ENCODE assay signal across 30 cellular contexts in the genomic region with DNA sequence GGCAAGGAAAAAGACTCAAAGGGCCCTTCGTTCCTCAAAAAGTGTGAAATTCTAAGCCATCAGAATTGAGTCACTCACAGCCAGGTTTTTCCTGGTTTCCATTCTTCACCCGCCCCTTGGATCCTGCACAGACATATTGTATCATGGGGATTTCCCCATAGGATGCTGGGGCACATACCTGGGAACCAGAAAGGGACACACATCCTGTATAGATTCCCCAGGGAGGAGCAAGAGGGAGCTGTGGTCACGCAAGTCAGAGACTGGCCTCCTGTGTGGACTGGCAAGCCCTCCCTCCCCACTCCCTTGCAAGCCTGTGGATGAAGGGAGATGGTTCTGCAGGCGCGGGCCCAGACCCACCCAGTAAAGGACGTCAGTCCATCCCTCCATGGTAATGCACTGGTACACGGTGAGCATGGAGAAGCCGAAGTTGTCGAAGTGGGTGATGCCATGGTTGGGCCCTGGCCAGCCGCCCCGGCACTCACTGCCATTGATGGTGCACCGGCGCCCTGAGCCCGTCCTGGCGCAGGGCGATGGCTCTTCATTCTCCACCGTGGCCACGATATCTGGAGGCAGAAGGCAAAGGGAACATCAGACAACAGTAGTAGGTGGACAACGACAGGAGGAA. TPM values are rescaled to one million over a fixed set of nuclear protein-coding genes. Genes with fewer than 3 reads are reported as not detected.
DNase-seq lines count a peak whose midpoint lies in the region; ATAC-seq and TF ChIP-seq lines count a peak whose summit lies in the region.
"Had no signal": no experiment of that assay in that cellular context is flagged by ENCODE, and none has a peak within 500 bp of the region (broad histone marks: within the 10 kb centered on the region; RNA-seq: fewer than 3 reads in every experiment).

No MANE protein-coding gene starts in this region.

- H3K9ac ChIP-seq in PC-3 (ENCODE audit: low read length) = no peak overlapping the region

- H3K9me3 Mint-ChIP-seq in nephron progenitor cell = no peaks in the 10 kb centered on the region
- no peaks in the 10 kb centered on the region for H3K9me3 Mint-ChIP-seq in activated T-cell treated with anti-CD3 and anti-CD28 coated beads, Interleukin-2, amount 50 U/mL, for 24 hours
- H3K9me3 Mint-ChIP-seq: activated CD4-positive, alpha-beta memory T cell treated with anti-CD3 and anti-CD28 coated beads for 36 hours; activated naive CD4-positive, alpha-beta T cell treated with anti-CD3 and anti-CD28 coated beads for 36 hours; CD8-positive, alpha-beta memory T cell had no signal

- no peaks in the 10 kb centered on the region for H3K9me3 ChIP-seq in PC-3 (ENCODE audit: low read length)
- H3K9me3 ChIP-seq: adrenal gland, BE2C, left ventricle myocardium inferior, prostate gland, tibial artery had no signal

- H3K27ac Mint-ChIP-seq in nephron progenitor cell = peak overlapping the region; percentile 79
- H3K27ac Mint-ChIP-seq in activated T-cell treated with anti-CD3 and anti-CD28 coated beads, Interleukin-2, amount 50 U/mL, for 24 hours = no peak overlapping the region
- H3K27ac Mint-ChIP-seq: activated CD4-positive, alpha-beta memory T cell treated with anti-CD3 and anti-CD28 coated beads for 36 hours; activated naive CD4-positive, alpha-beta T cell treated with anti-CD3 and anti-CD28 coated beads for 36 hours; CD8-positive, alpha-beta memory T cell had no signal

- H3K36me3 Mint-ChIP-seq in nephron progenitor cell (ENCODE audit: low read depth) = no peaks in the 10 kb centered on the region
- H3K36me3 Mint-ChIP-seq in activated T-cell treated with anti-CD3 and anti-CD28 coated beads, Interleukin-2, amount 50 U/mL, for 24 hours (ENCODE audit: low read depth) = no peaks in the 10 kb centered on the region
- H3K36me3 Mint-ChIP-seq: activated CD4-positive, alpha-beta memory T cell treated with anti-CD3 and anti-CD28 coated beads for 36 hours; CD8-positive, alpha-beta memory T cell had no signal

- intact Hi-C loops in PC-3 (cut with micrococcal nuclease) = loop anchor here (5.0 kb wide), 1 partner anchor 273 kb away; no protein-coding TSS in a partner anchor

- peak; percentile 50 for TF ChIP-seq CTCF in PC-3 (conservative IDR thresholded peaks at IDR 0.05; ENCODE audit: low read depth, low read length)
- peak; percentile 9 for TF ChIP-seq CTCF in epithelial cell of esophagus (IDR thresholded peaks at IDR 0.05; ENCODE audit: insufficient read depth, low read depth, low read length, missing control alignments)
- TF ChIP-seq CTCF in nephron progenitor cell (IDR thresholded peaks at IDR 0.05) = no peak

- DNase-seq in Daoy (ENCODE audit: low read depth) (peak; percentile 38), PC-3 (peak; percentile 71), epithelial cell of esophagus (ENCODE audit: low read depth) (peak; percentile 83), nephron progenitor cell (no peak), GF-D8 (lab: John Stamatoyannopoulos, UW) (no peak), NCI-H1694 treated with DMSO at 0.1 percent for 48 hours (lab: John Stamatoyannopoulos, UW) (no peak)
- DNase-seq in activated T-cell treated with anti-CD3 and anti-CD28 coated beads, Interleukin-2, amount 50 U/mL, for 24 hours = no peak
- DNase-seq: ACHN; activated CD4-positive, alpha-beta memory T cell treated with anti-CD3 and anti-CD28 coated beads for 36 hours; activated CD4-positive, CD25-positive, alpha-beta regulatory T cell treated with anti-CD3 and anti-CD28 coated beads, Interleukin-2, amount 50 U/mL, for 72 hours; activated CD8-positive, alpha-beta memory T cell treated with anti-CD3 and anti-CD28 coated beads, Interleukin-2, amount 50 U/mL, for 4 hours; activated naive CD4-positive, alpha-beta T cell treated with anti-CD3 and anti-CD28 coated beads for 36 hours; adrenal gland; BE2C; CD8-positive, alpha-beta memory T cell; DMS 273 treated with DMSO at 0.1 percent for 48 hours; effector CD4-positive, alpha-beta T cell; HCEC 1CT; left ventricle myocardium inferior; NCI-H1436 treated with DMSO at 0.1 percent for 48 hours; NCI-H2107; NCI-H446 treated with DMSO at 0.1 percent for 48 hours; stimulated activated CD4-positive, alpha-beta T cell treated with anti-CD3 and anti-CD28 coated beads, Interleukin-4, amount 100 ng/mL, for 24 hours; tibial artery had no signal

- no peaks in the 10 kb centered on the region for H3K79me2 ChIP-seq in PC-3 (ENCODE audit: low read length)

- no peak overlapping the region for H3K4me3 ChIP-seq in PC-3 (ENCODE audit: low read length)
- no peak overlapping the region for H3K4me3 ChIP-seq in epithelial cell of esophagus (ENCODE audit: low read length)
- H3K4me3 ChIP-seq: adrenal gland, left ventricle myocardium inferior, prostate gland, tibial artery had no signal

- BruUV-seq in PC-3 (replicated peaks; lab: Mats Ljungman, UMichigan) = no TSS peak

- CTCF ChIA-PET in PC-3 (lab: Charles Lee) = no interaction called here

- peaks cover 31% of the 10 kb centered on the region for H3K27me3 ChIP-seq in PC-3 (ENCODE audit: low read length)
- H3K27me3 ChIP-seq: adrenal gland, BE2C had no signal

- ATAC-seq in PC-3 (peak; percentile 29), GM19328 (IDR thresholded peaks at IDR 0.05; ENCODE audit: unreplicated experiment) (no peak)
- ATAC-seq: sciatic nerve had no signal

- peaks cover 13% of the 10 kb centered on the region for H3K27me3 Mint-ChIP-seq in nephron progenitor cell (ENCODE audit: low read depth, poor library complexity)
- H3K27me3 Mint-ChIP-seq in activated T-cell treated with anti-CD3 and anti-CD28 coated beads, Interleukin-2, amount 50 U/mL, for 24 hours = peaks cover 12% of the 10 kb centered on the region

- H3K36me3 ChIP-seq in PC-3 (ENCODE audit: low read depth, low read length) = no peaks in the 10 kb centered on the region
- H3K36me3 ChIP-seq: adrenal gland, BE2C, left ventricle myocardium inferior, prostate gland, tibial artery had no signal

- H4K20me1 ChIP-seq in PC-3 (ENCODE audit: low read length) = no peaks in the 10 kb centered on the region

- no peak overlapping the region for H3K4me3 Mint-ChIP-seq in nephron progenitor cell
- no peak overlapping the region for H3K4me3 Mint-ChIP-seq in activated T-cell treated with anti-CD3 and anti-CD28 coated beads, Interleukin-2, amount 50 U/mL, for 24 hours
- H3K4me3 Mint-ChIP-seq: activated CD4-positive, alpha-beta memory T cell treated with anti-CD3 and anti-CD28 coated beads for 36 hours; activated naive CD4-positive, alpha-beta T cell treated with anti-CD3 and anti-CD28 coated beads for 36 hours; CD8-positive, alpha-beta memory T cell had no signal

- peaks cover 12% of the 10 kb centered on the region for H3K4me1 ChIP-seq in PC-3 (ENCODE audit: insufficient read depth, low read length)
- H3K4me1 ChIP-seq: adrenal gland, BE2C, left ventricle myocardium inferior, prostate gland, tibial artery had no signal

- peaks cover 26% of the 10 kb centered on the region for H3K4me1 Mint-ChIP-seq in nephron progenitor cell
- H3K4me1 Mint-ChIP-seq in activated T-cell treated with anti-CD3 and anti-CD28 coated beads, Interleukin-2, amount 50 U/mL, for 24 hours (ENCODE audit: low read depth) = no peaks in the 10 kb centered on the region
- H3K4me1 Mint-ChIP-seq: CD8-positive, alpha-beta memory T cell had no signal

- H2AFZ ChIP-seq in PC-3 (ENCODE audit: low read length) = no peak overlapping the region

- no peaks in the 10 kb centered on the region for H3K9me2 ChIP-seq in PC-3 (replicated peaks; ENCODE audit: low read length)

- no peaks in the 10 kb centered on the region for H3F3A ChIP-seq in PC-3 (ENCODE audit: low read length, unreplicated experiment)

- H3K4me2 ChIP-seq in PC-3 (ENCODE audit: low read length) = no peak overlapping the region

- no peak overlapping the region for H3K27ac ChIP-seq in PC-3 (ENCODE audit: low read length)
- H3K27ac ChIP-seq: adrenal gland, left ventricle myocardium inferior, prostate gland, tibial artery had no signal

- POLR2A ChIA-PET in PC-3 (lab: Charles Lee; ENCODE audit: unreplicated experiment) = interaction anchor here (0.6 kb wide), 1 partner anchor 619 kb away, joined by 13 read pairs; no protein-coding TSS in a partner anchor

RNA-seq across cellular contexts. Expression of gene CACNA1S, which starts 23.2 kb away (rescaled TPM):
- not detected in 2 replicates for total RNA-seq in Daoy (2014; rRNA removed; shearing (Covaris generic))
- not detected in 2 replicates for total RNA-seq in PC-3 (2014; rRNA removed)
- total RNA-seq: activated CD4-positive, alpha-beta memory T cell treated with anti-CD3 and anti-CD28 coated beads for 36 hours; activated naive CD4-positive, alpha-beta T cell treated with anti-CD3 and anti-CD28 coated beads for 36 hours; CD8-positive, alpha-beta memory T cell; left ventricle myocardium inferior; mesenteric fat pad; OCI-LY7; sciatic nerve; T-helper 2 cell treated with Interferon-gamma antibody and Interleukin-4, amounts not matched to agents 100 ng/mL and 5 ng/mL, for 36 hours had no signal

RNA-seq across cellular contexts. Expression of gene ASCL5, which starts 38.0 kb away (rescaled TPM):
- not detected in 2 replicates for total RNA-seq in Daoy (2014; rRNA removed; shearing (Covaris generic))
- 2.4 and 3.1 TPM in 2 replicates for total RNA-seq in PC-3 (2014; rRNA removed)
- total RNA-seq: activated CD4-positive, alpha-beta memory T cell treated with anti-CD3 and anti-CD28 coated beads for 36 hours; activated naive CD4-positive, alpha-beta T cell treated with anti-CD3 and anti-CD28 coated beads for 36 hours; adrenal gland; left ventricle myocardium inferior; mesenteric fat pad; OCI-LY7; prostate gland; sciatic nerve; T-helper 2 cell treated with Interferon-gamma antibody and Interleukin-4, amounts not matched to agents 100 ng/mL and 5 ng/mL, for 36 hours had no signal

Comparison
In these comparisons a context has a peak if more than half of its experiments do, and no peak if none do; other contexts are left out.
1. DNase-seq: peak in Daoy (single experiment), PC-3 (single experiment) and epithelial cell of esophagus (single experiment); none in nephron progenitor cell (single experiment), GF-D8 (single experiment), activated T-cell treated with anti-CD3 and anti-CD28 coated beads, Interleukin-2, amount 50 U/mL, for 24 hours (single experiment) and NCI-H1694 treated with DMSO at 0.1 percent for 48 hours (single experiment).